24 cellular contexts compared by ENCODE assay signal in the genomic region with DNA sequence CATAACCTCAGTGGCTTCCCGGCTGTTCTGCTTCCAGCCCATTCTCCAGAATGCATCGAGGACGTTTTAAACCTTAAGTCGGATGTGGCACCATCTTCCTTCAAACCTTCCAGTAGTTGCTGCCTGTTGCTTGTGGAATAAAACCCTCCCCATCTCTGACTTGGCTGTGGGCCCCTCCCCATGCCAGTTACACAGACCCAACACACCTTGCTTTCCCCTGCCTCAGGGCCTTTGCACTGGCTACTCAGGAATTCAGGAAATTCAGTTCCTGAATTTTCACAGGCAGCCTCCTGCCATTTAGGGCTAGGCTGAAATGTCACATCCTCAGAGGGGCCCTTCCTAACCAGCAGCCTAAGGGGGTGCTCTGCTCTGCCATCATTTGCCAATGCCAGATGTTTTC. TPM values are rescaled to one million over a fixed set of nuclear protein-coding genes. Genes with fewer than 3 reads are reported as not detected.
"Had no signal": no experiment of that assay in that cellular context is flagged by ENCODE, and none has a peak within 500 bp of the region (broad histone marks: within the 10 kb centered on the region; RNA-seq: fewer than 3 reads in every experiment).

No MANE protein-coding gene starts in this region.

- H3K4me2 ChIP-seq: SK-N-SH had no signal

- H3K27ac ChIP-seq: RWPE1 had no signal

- FAIRE-seq: RCC 7860 had no signal

- H3K9me3 ChIP-seq: SK-N-SH had no signal

- H3K9ac ChIP-seq: SK-N-SH had no signal

- DNase-seq: KBM-7, MV-4-11, NCI-H1048, NCI-H1105, NCI-H1417, NCI-H1436 treated with DMSO at 0.1 percent for 48 hours, NCI-H1694, NCI-H187 treated with DMSO at 0.1 percent for 48 hours, NCI-H2029 treated with DMSO at 0.1 percent for 48 hours, NCI-H2171 treated with DMSO at 0.1 percent for 48 hours, NCI-H345, NCI-H524 treated with DMSO at 0.1 percent for 48 hours, NCI-H69, NCI-H774, SHP77, SK-N-SH, SW 1271 had no signal

RNA-seq across cellular contexts. Expression of a gene that starts 5.0 kb away (rescaled TPM):
- total RNA-seq: HT1080, LHCN-M2, MCF 10A, NCI-H460, SK-MEL-5 had no signal
- polyA plus RNA-seq: SK-N-SH had no signal

RNA-seq across cellular contexts. Expression of a gene that starts 16.9 kb away (rescaled TPM):
- total RNA-seq: HT1080, LHCN-M2, MCF 10A, NCI-H460, SK-MEL-5 had no signal
- polyA plus RNA-seq: SK-N-SH had no signal
